Comparison of ENCODE assay signal across 11 cellular contexts in genomic region chr16:29738514-29738913, GRCh38. TPM values are rescaled to one million over a fixed set of nuclear protein-coding genes. Genes with fewer than 3 reads are reported as not detected.
DNase-seq lines count a peak whose midpoint lies in the region; ATAC-seq and TF ChIP-seq lines count a peak whose summit lies in the region.
"Had no signal": no experiment of that assay in that cellular context is flagged by ENCODE, and none has a peak within 500 bp of the region (broad histone marks: within the 10 kb centered on the region; RNA-seq: fewer than 3 reads in every experiment).

No MANE protein-coding gene starts in this region.

- TF ChIP-seq POLR2A in erythroblast (IDR thresholded peaks at IDR 0.05; ENCODE audit: low read length) = no peak

- H3K9me3 Mint-ChIP-seq in Calu3 (ENCODE audit: low read depth, unreplicated experiment) = no peaks in the 10 kb centered on the region
- H3K9me3 Mint-ChIP-seq in activated CD8-positive, alpha-beta T cell treated with anti-CD3 and anti-CD28 coated beads for 36 hours = peaks cover 2% of the 10 kb centered on the region
- H3K9me3 Mint-ChIP-seq in naive B cell = no peaks in the 10 kb centered on the region

- POLR2A ChIA-PET in activated CD8-positive, alpha-beta T cell treated with anti-CD3 and anti-CD28 coated beads for 36 hours (lab: Charles Lee) = interaction anchor here (0.6 to 2.0 kb wide), 4 partner anchors 16 to 66 kb away, joined by 3 to 7 read pairs (median 4); no protein-coding TSS in a partner anchor

- CTCF ChIA-PET in Calu3 (lab: Charles Lee) = interaction anchor here (0.7 to 1.1 kb wide), 4 partner anchors 16 to 1477 kb away, joined by 3 to 4 read pairs (median 4); no protein-coding TSS in a partner anchor
- CTCF ChIA-PET in activated CD8-positive, alpha-beta T cell treated with anti-CD3 and anti-CD28 coated beads for 36 hours (lab: Charles Lee) = interaction anchor here (0.8 to 2.8 kb wide), 7 partner anchors 9 to 47 kb away, joined by 3 to 15 read pairs (median 4); no protein-coding TSS in a partner anchor

- TF ChIP-seq CTCF in Calu3 (IDR thresholded peaks at IDR 0.05; ENCODE audit: unreplicated experiment) = no peak
- no peak for TF ChIP-seq CTCF in activated CD8-positive, alpha-beta T cell treated with anti-CD3 and anti-CD28 coated beads for 36 hours (IDR thresholded peaks at IDR 0.05)

- BruUV-seq in Calu3 (replicated peaks; lab: Mats Ljungman, UMichigan) = no TSS peak

- H3K4me3 Mint-ChIP-seq in Calu3 (ENCODE audit: low read depth, unreplicated experiment) (no peak overlapping the region), naive B cell (peak overlapping the region; percentile 59 to 84 (median 70))
- H3K4me3 Mint-ChIP-seq in activated CD8-positive, alpha-beta T cell treated with anti-CD3 and anti-CD28 coated beads for 36 hours = no peak overlapping the region

- H3K27ac Mint-ChIP-seq in Calu3 (ENCODE audit: unreplicated experiment) = no peak overlapping the region
- H3K27ac Mint-ChIP-seq in activated CD8-positive, alpha-beta T cell treated with anti-CD3 and anti-CD28 coated beads for 36 hours = peak overlapping the region; percentile 89
- peak overlapping the region; percentile 4 to 92 (median 84) for H3K27ac Mint-ChIP-seq in naive B cell

- peaks cover 23% of the 10 kb centered on the region for H3K27me3 Mint-ChIP-seq in Calu3 (ENCODE audit: unreplicated experiment)
- no peaks in the 10 kb centered on the region for H3K27me3 Mint-ChIP-seq in activated CD8-positive, alpha-beta T cell treated with anti-CD3 and anti-CD28 coated beads for 36 hours
- no peaks in the 10 kb centered on the region for H3K27me3 Mint-ChIP-seq in naive B cell

- H3K4me1 Mint-ChIP-seq in Calu3 (ENCODE audit: low read depth, unreplicated experiment) (peaks cover 13% of the 10 kb centered on the region), naive B cell (peaks cover 63 to 84% (median 74%) of the 10 kb centered on the region in 3 donors)
- peaks cover 70% of the 10 kb centered on the region for H3K4me1 Mint-ChIP-seq in activated CD8-positive, alpha-beta T cell treated with anti-CD3 and anti-CD28 coated beads for 36 hours (ENCODE audit: low read depth)

- intact Hi-C loops in Calu3 (cut with micrococcal nuclease; ENCODE audit: unreplicated experiment) = no loop called here
- intact Hi-C loops in activated CD8-positive, alpha-beta T cell treated with anti-CD3 and anti-CD28 coated beads for 36 hours (cut with micrococcal nuclease) = no loop called here

- H3K36me3 Mint-ChIP-seq in Calu3 (ENCODE audit: insufficient read depth, unreplicated experiment) = no peaks in the 10 kb centered on the region
- peaks cover 20% of the 10 kb centered on the region for H3K36me3 Mint-ChIP-seq in activated CD8-positive, alpha-beta T cell treated with anti-CD3 and anti-CD28 coated beads for 36 hours (ENCODE audit: low read depth)
- peaks cover 8 to 12% of the 10 kb centered on the region in 2 donors for H3K36me3 Mint-ChIP-seq in naive B cell

- DNase-seq in Calu3 (peak; percentile 38), naive B cell (peak; percentile 59), AG08395 (ENCODE audit: low spot score) (no peak), erythroblast (lab: John Stamatoyannopoulos, UW) (no peak), NCI-H1436 (lab: John Stamatoyannopoulos, UW) (no peak), NCI-H1930 (lab: John Stamatoyannopoulos, UW) (no peak)
- peak; percentile 59 for DNase-seq in activated CD8-positive, alpha-beta T cell treated with anti-CD3 and anti-CD28 coated beads for 36 hours
- DNase-seq: cortex of kidney, DMS79 had no signal

- ATAC-seq in HG02571 (IDR thresholded peaks at IDR 0.05; ENCODE audit: unreplicated experiment) (peak; percentile 50), naive B cell (ENCODE audit: low read depth in 2 of 2) (peak; percentile 95 to 97)
- peak; percentile 89 for ATAC-seq in activated CD8-positive, alpha-beta T cell treated with anti-CD3 and anti-CD28 coated beads for 36 hours

RNA-seq across cellular contexts. Expression of gene C16orf54, which starts 7.3 kb away (rescaled TPM):
- not detected in 2 replicates for total RNA-seq in Calu3 (2022)
- 10 to 100 TPM; 22.2 to 22.4 TPM for total RNA-seq in activated CD8-positive, alpha-beta T cell treated with anti-CD3 and anti-CD28 coated beads for 36 hours
- 10 to 100 TPM in 5 of 6 donors, 1 to 10 TPM in 1; 1.4 to 70.0 (median 29.5) TPM for polyA plus RNA-seq in naive B cell (ENCODE audit: low read depth in 6 of 6)
- total RNA-seq: NCI-H460 had no signal

RNA-seq across cellular contexts. Expression of gene ZG16, which starts 39.5 kb away (rescaled TPM):
- total RNA-seq in Calu3 (2022) = not detected in 2 replicates
- not detected for total RNA-seq in activated CD8-positive, alpha-beta T cell treated with anti-CD3 and anti-CD28 coated beads for 36 hours
- under 1 TPM in 1 of 6 donors, not detected in 5; 0.13 TPM for polyA plus RNA-seq in naive B cell (ENCODE audit: low read depth in 6 of 6)
- total RNA-seq: NCI-H460 had no signal

RNA-seq across cellular contexts. Expression of gene KIF22, which starts 52.0 kb away (rescaled TPM):
- 130 and 134 TPM in 2 replicates for total RNA-seq in Calu3 (2022)
- 100 to 1,000 TPM; 160 to 165 TPM for total RNA-seq in activated CD8-positive, alpha-beta T cell treated with anti-CD3 and anti-CD28 coated beads for 36 hours
- 10 to 100 TPM; 24.0 to 29.6 (median 26.3) TPM for polyA plus RNA-seq in naive B cell (ENCODE audit: low read depth in 6 of 6)

RNA-seq across cellular contexts. Expression of gene QPRT, which starts 59.5 kb away (rescaled TPM):
- total RNA-seq in Calu3 (2022) = 4.6 and 7.5 TPM in 2 replicates
- 10 to 100 TPM in 1 of 2 experiments, 1 to 10 TPM in 1; 9.3 to 11.7 TPM for total RNA-seq in activated CD8-positive, alpha-beta T cell treated with anti-CD3 and anti-CD28 coated beads for 36 hours
- not detected for polyA plus RNA-seq in naive B cell (ENCODE audit: low read depth in 6 of 6)

Comparison
In these comparisons a context has a peak if more than half of its experiments do, and no peak if none do; other contexts are left out.
1. DNase-seq: peak in Calu3 (single experiment), activated CD8-positive, alpha-beta T cell treated with anti-CD3 and anti-CD28 coated beads for 36 hours (single experiment) and naive B cell (single experiment); none in AG08395 (single experiment), erythroblast (0 of 2), NCI-H1436 (single experiment) and NCI-H1930 (0 of 2).
2. H3K4me3 Mint-ChIP-seq: peak in naive B cell (8 of 8); none in Calu3 (single experiment) and activated CD8-positive, alpha-beta T cell treated with anti-CD3 and anti-CD28 coated beads for 36 hours (single experiment).
3. RNA of gene C16orf54, which starts 7.3 kb away (total RNA-seq): 22.2 to 22.4 TPM in activated CD8-positive, alpha-beta T cell treated with anti-CD3 and anti-CD28 coated beads for 36 hours; not detected in Calu3; every median in the first group is over 10 times any median in the second.
4. Peak in every context shown above with its lines, with median percentiles within 50 percentile points of each other: ATAC-seq.